11 cellular contexts compared by ENCODE assay signal in genomic region chr20:41408986-41409385, GRCh38. TPM values are rescaled to one million over a fixed set of nuclear protein-coding genes. Genes with fewer than 3 reads are reported as not detected.
DNase-seq lines count a peak whose midpoint lies in the region; ATAC-seq and TF ChIP-seq lines count a peak whose summit lies in the region.
"Had no signal": no experiment of that assay in that cellular context is flagged by ENCODE, and none has a peak within 500 bp of the region (broad histone marks: within the 10 kb centered on the region; RNA-seq: fewer than 3 reads in every experiment).

No MANE protein-coding gene starts in this region.

- intact Hi-C loops in Right ventricle myocardium superior (cut with DNase I) (no loop called here), cardiac septum (cut with DNase I) (loop anchor here (5.0 kb wide), 1 partner anchor 283 kb away; no protein-coding TSS in a partner anchor)

- 93 to 100% methylated on average over 2 to 9 of the region's 9 CpGs for WGBS in endodermal cell (ENCODE audit: insufficient coverage in 1 of 2, insufficient read length in 1 of 2), 2 experiments

- no peaks in the 10 kb centered on the region for H3F3A ChIP-seq in GM23338 (replicated peaks; ENCODE audit: low read depth)

- H3K36me3 Mint-ChIP-seq in endodermal cell (ENCODE audit: low read depth) (peaks cover 83% of the 10 kb centered on the region), GM23338 (ENCODE audit: low read depth) (peaks cover 71% of the 10 kb centered on the region), WTC11 (peaks cover 75% of the 10 kb centered on the region)

- CTCF ChIA-PET in WTC11 (lab: Charles Lee) = interaction anchor here (1.4 kb wide), 1 partner anchor 22 kb away, joined by 3 read pairs; no protein-coding TSS in a partner anchor

- no peaks in the 10 kb centered on the region for H3K9me2 ChIP-seq in GM23338 (ENCODE audit: insufficient read depth)

- H3K27me3 ChIP-seq in endodermal cell (ENCODE audit: control insufficient read depth, insufficient read depth, low read length, poor library complexity, severe bottlenecking) (no peaks in the 10 kb centered on the region), GM23338 (ENCODE audit: insufficient read depth) (no peaks in the 10 kb centered on the region)
- H3K27me3 ChIP-seq: dorsolateral prefrontal cortex, neural progenitor cell had no signal

- TF ChIP-seq CTCF in endodermal cell (conservative IDR thresholded peaks at IDR 0.05) (no peak), GM23338 (conservative IDR thresholded peaks at IDR 0.05; ENCODE audit: low read depth in 2 of 2) (no peak), WTC11 (IDR thresholded peaks at IDR 0.05) (no peak)

- H3K9ac ChIP-seq in endodermal cell (ENCODE audit: extremely low read depth, low read length, poor library complexity, severe bottlenecking) = no peak overlapping the region
- H3K9ac ChIP-seq: neural progenitor cell had no signal

- H2AFZ ChIP-seq in GM23338 = no peak overlapping the region
- H2AFZ ChIP-seq: neural progenitor cell had no signal

- POLR2A ChIA-PET in WTC11 (lab: Charles Lee) = no interaction called here

- peaks cover 6% of the 10 kb centered on the region; the same call in 1 of the 2 replicates for H4K20me1 ChIP-seq in GM23338 (replicated peaks; ENCODE audit: insufficient read depth)

- H3K27me3 Mint-ChIP-seq in endodermal cell (ENCODE audit: insufficient read depth) = no peaks in the 10 kb centered on the region
- H3K27me3 Mint-ChIP-seq in GM23338 (ENCODE audit: insufficient read depth, low read depth, poor library complexity) = no peaks in the 10 kb centered on the region
- H3K27me3 Mint-ChIP-seq in WTC11 (ENCODE audit: low read depth) = no peaks in the 10 kb centered on the region

- H3K4me3 Mint-ChIP-seq in endodermal cell = no peak overlapping the region
- no peak overlapping the region for H3K4me3 Mint-ChIP-seq in GM23338
- no peak overlapping the region for H3K4me3 Mint-ChIP-seq in WTC11
- H3K4me3 Mint-ChIP-seq: neural progenitor cell had no signal

- DNase-seq in Right ventricle myocardium superior (no peak), cardiac septum (ENCODE audit: low spot score) (no peak), NCI-H446 (lab: John Stamatoyannopoulos, UW) (peak; percentile 64 to 76), endodermal cell (no peak), substantia nigra (lab: John Stamatoyannopoulos, UW) (peak in 27 of 49 donors; percentile 14 to 75 (median 48)), GM23338 (ENCODE audit: low spot score) (no peak), WTC11 (ENCODE audit: low spot score) (no peak)

- H3K4me3 ChIP-seq in endodermal cell (ENCODE audit: low read length) = no peak overlapping the region
- no peak overlapping the region for H3K4me3 ChIP-seq in GM23338
- H3K4me3 ChIP-seq: dorsolateral prefrontal cortex, neural progenitor cell had no signal

- ATAC-seq in Right ventricle myocardium superior (ENCODE audit: poor library complexity) (peak; percentile 32), GM23338 (no peak), HG02678 (IDR thresholded peaks at IDR 0.05; ENCODE audit: unreplicated experiment) (no peak), WTC11 (no peak)

- no peaks in the 10 kb centered on the region for H3K9me3 Mint-ChIP-seq in endodermal cell
- no peaks in the 10 kb centered on the region; the same call in 2 of the 3 replicates for H3K9me3 Mint-ChIP-seq in GM23338
- no peaks in the 10 kb centered on the region for H3K9me3 Mint-ChIP-seq in WTC11
- H3K9me3 Mint-ChIP-seq: neural progenitor cell had no signal

- H3K9me3 ChIP-seq in endodermal cell (ENCODE audit: control insufficient read depth, low read length) = no peaks in the 10 kb centered on the region

- H3K4me1 ChIP-seq in endodermal cell (ENCODE audit: control insufficient read depth, insufficient read depth, low read length) (no peaks in the 10 kb centered on the region), GM23338 (ENCODE audit: insufficient read depth) (no peaks in the 10 kb centered on the region)
- H3K4me1 ChIP-seq: neural progenitor cell had no signal

- H3K27ac ChIP-seq in endodermal cell (ENCODE audit: low read depth, low read length) = peak overlapping the region; percentile 62
- no peak overlapping the region for H3K27ac ChIP-seq in substantia nigra (ENCODE audit: low read depth, low read length, poor library complexity, severe bottlenecking)
- H3K27ac ChIP-seq in GM23338 (ENCODE audit: low read depth) = no peak overlapping the region
- H3K27ac ChIP-seq: C4-2B, neural progenitor cell had no signal

- H3K27ac Mint-ChIP-seq in endodermal cell (no peak overlapping the region), GM23338 (no peak overlapping the region), WTC11 (no peak overlapping the region)

- no peak overlapping the region for H3K4me2 ChIP-seq in GM23338
- H3K4me2 ChIP-seq: neural progenitor cell had no signal

- no peaks in the 10 kb centered on the region for H3K79me2 ChIP-seq in GM23338 (replicated peaks; ENCODE audit: insufficient read depth)

- no peaks in the 10 kb centered on the region for H3K4me1 Mint-ChIP-seq in endodermal cell
- no peaks in the 10 kb centered on the region for H3K4me1 Mint-ChIP-seq in GM23338
- no peaks in the 10 kb centered on the region for H3K4me1 Mint-ChIP-seq in WTC11

- H3K36me3 ChIP-seq in endodermal cell (ENCODE audit: control insufficient read depth, insufficient read depth, low read length) (peaks cover 93% of the 10 kb centered on the region), GM23338 (ENCODE audit: insufficient read depth) (peaks cover 33% of the 10 kb centered on the region)

TF ChIP-seq in GM23338, 12 proteins besides CTCF, POLR2A, EP300 and RAD21 (continues in another document):
- TF ChIP-seq ZNF114 (CRISPR knock-in tag; IDR thresholded peaks at IDR 0.05) (no peak), JUNB (IDR thresholded peaks at IDR 0.05; ENCODE audit: unreplicated experiment) (no peak), REST (IDR thresholded peaks at IDR 0.05; ENCODE audit: unreplicated experiment) (no peak), ZNF331 (CRISPR knock-in tag; IDR thresholded peaks at IDR 0.05; ENCODE audit: low read depth) (no peak)

TF ChIP-seq in WTC11, 78 proteins besides CTCF, POLR2A, EP300 and RAD21:
- TF ChIP-seq PRRX2 (CRISPR knock-in tag; IDR thresholded peaks at IDR 0.05) (no peak), ZNF416 (CRISPR knock-in tag; IDR thresholded peaks at IDR 0.05) (no peak), NR1H2 (CRISPR knock-in tag; IDR thresholded peaks at IDR 0.05) (no peak), FOXK1 (CRISPR knock-in tag; IDR thresholded peaks at IDR 0.05) (no peak), CREB1 (CRISPR knock-in tag; IDR thresholded peaks at IDR 0.05) (no peak)
TF ChIP-seq in WTC11: peak in this region for 0.

RNA-seq across cellular contexts. Expression of gene EMILIN3, which starts 42.4 kb away (rescaled TPM):
- 5.6 TPM for total RNA-seq in Right ventricle myocardium superior
- total RNA-seq in cardiac septum = 0.51 TPM
- 1 to 10 TPM; 5.3 to 9.6 TPM for total RNA-seq in endodermal cell
- polyA plus RNA-seq in endodermal cell (2013, experiment 1 of 2) = 9.3 TPM
- polyA plus RNA-seq in endodermal cell (2013, experiment 2 of 2) = 8.2 TPM
- total RNA-seq in GM23338 (2014; rRNA removed; shearing (Covaris generic)) = 6.3 and 6.6 TPM in 2 replicates
- polyA plus RNA-seq in GM23338 (2016; fragmentation: Nextera tagmentation; extraction: Ambion mirVana) = 0.53 and 0.56 TPM in 2 replicates
- 5.5 to 6.0 TPM (median 5.8 TPM) in 3 replicates for total RNA-seq in WTC11 (2021)

Comparison
In these comparisons a context has a peak if more than half of its experiments do, and no peak if none do; other contexts are left out.
1. DNase-seq: peak in NCI-H446 (2 of 2) and substantia nigra (27 of 49); none in Right ventricle myocardium superior (single experiment), cardiac septum (single experiment), endodermal cell (single experiment), GM23338 (single experiment) and WTC11 (single experiment).